36 cellular contexts compared by ENCODE assay signal in genomic region chr2:116095636-116096035, GRCh38.
"Had no signal": no experiment of that assay in that cellular context is flagged by ENCODE, and none has a peak within 500 bp of the region (broad histone marks: within the 10 kb centered on the region; RNA-seq: fewer than 3 reads in every experiment).

No MANE protein-coding gene starts in this region.

- ATAC-seq: activated CD8-positive, alpha-beta T cell treated with anti-CD3 and anti-CD28 coated beads for 36 hours; activated naive CD4-positive, alpha-beta T cell treated with anti-CD3 and anti-CD28 coated beads, Interleukin-2, amount 50 U/mL, for 72 hours; activated T-cell treated with anti-CD3 and anti-CD28 coated beads, Interleukin-2, amount 50 U/mL, for 4 hours; activated T-cell treated with anti-CD3 and anti-CD28 coated beads, Interleukin-2, amount 50 U/mL, for 72 hours; activated T-helper 17 cell treated with anti-CD3 and anti-CD28 coated beads, Interleukin-2, amount 50 U/mL, for 72 hours; body of pancreas had no signal

- H3K27ac Mint-ChIP-seq: activated B cell treated with CpG ODN at 0.5 μM for 24 hours; activated CD4-positive, alpha-beta memory T cell treated with anti-CD3 and anti-CD28 coated beads for 36 hours; activated CD4-positive, alpha-beta T cell treated with anti-CD3 and anti-CD28 coated beads, Interleukin-2, amount 10 ng/mL, durations not matched to agents 24 days and 14 days; activated CD8-positive, alpha-beta T cell treated with anti-CD3 and anti-CD28 coated beads for 36 hours; activated naive CD4-positive, alpha-beta T cell treated with anti-CD3 and anti-CD28 coated beads for 36 hours; activated naive CD4-positive, alpha-beta T cell treated with anti-CD3 and anti-CD28 coated beads, Interleukin-2, amount 50 U/mL, for 72 hours; activated naive CD8-positive, alpha-beta T cell treated with anti-CD3 and anti-CD28 coated beads for 36 hours; activated T-cell treated with anti-CD3 and anti-CD28 coated beads, Interleukin-2, amount 50 U/mL, for 72 hours; activated T-helper 1 cell treated with anti-CD3 and anti-CD28 coated beads, Interleukin-12 subunit alpha, Interleukin-12 subunit beta, Interleukin-2, Interleukin-4 antibody, amounts not matched to agents 30 ng/mL and 10 ng/mL and 1 ng/mL, durations not matched to agents 14 hours and 24 hours and 36 hours; activated T-helper 17 cell treated with anti-CD3 and anti-CD28 coated beads, Interleukin-2, amount 50 U/mL, for 72 hours; T-helper 1 cell treated with Interleukin-12 subunit alpha and Interleukin-12 subunit beta and Interleukin-4 antibody, amounts not matched to agents 30 μg/mL and 1 μg/mL, for 36 hours; T-helper 2 cell treated with Interferon-gamma antibody and Interleukin-4, amounts not matched to agents 5 μg/mL and 100 μg/mL, for 36 hours had no signal

- H3K4me1 Mint-ChIP-seq: activated B cell treated with CpG ODN at 0.5 μM for 24 hours; activated CD4-positive, alpha-beta T cell treated with anti-CD3 and anti-CD28 coated beads, Interleukin-2, amount 10 ng/mL, durations not matched to agents 24 days and 14 days; activated naive CD8-positive, alpha-beta T cell treated with anti-CD3 and anti-CD28 coated beads for 36 hours; activated T-helper 17 cell treated with anti-CD3 and anti-CD28 coated beads, Interleukin-2, amount 50 U/mL, for 72 hours had no signal

- H3K4me3 Mint-ChIP-seq: activated B cell treated with CpG ODN at 0.5 μM for 24 hours; activated CD4-positive, alpha-beta memory T cell treated with anti-CD3 and anti-CD28 coated beads for 36 hours; activated CD4-positive, alpha-beta T cell treated with anti-CD3 and anti-CD28 coated beads, Interleukin-2, amount 10 ng/mL, durations not matched to agents 24 days and 14 days; activated CD8-positive, alpha-beta T cell treated with anti-CD3 and anti-CD28 coated beads for 36 hours; activated naive CD4-positive, alpha-beta T cell treated with anti-CD3 and anti-CD28 coated beads for 36 hours; activated naive CD8-positive, alpha-beta T cell treated with anti-CD3 and anti-CD28 coated beads for 36 hours; activated T-cell treated with anti-CD3 and anti-CD28 coated beads, Interleukin-2, amount 50 U/mL, for 4 hours; activated T-cell treated with anti-CD3 and anti-CD28 coated beads, Interleukin-2, amount 50 U/mL, for 72 hours; activated T-helper 1 cell treated with anti-CD3 and anti-CD28 coated beads, Interleukin-12 subunit alpha, Interleukin-12 subunit beta, Interleukin-2, Interleukin-4 antibody, amounts not matched to agents 30 ng/mL and 10 ng/mL and 1 ng/mL, durations not matched to agents 14 hours and 24 hours and 36 hours; activated T-helper 17 cell treated with anti-CD3 and anti-CD28 coated beads, Interleukin-2, amount 50 U/mL, for 72 hours; T-helper 1 cell treated with Interleukin-12 subunit alpha and Interleukin-12 subunit beta and Interleukin-4 antibody, amounts not matched to agents 30 μg/mL and 1 μg/mL, for 36 hours; T-helper 2 cell treated with Interferon-gamma antibody and Interleukin-4, amounts not matched to agents 5 μg/mL and 100 μg/mL, for 36 hours had no signal

- FAIRE-seq: astrocyte, TTC549 had no signal

- H3K27me3 Mint-ChIP-seq: activated B cell treated with CpG ODN at 0.5 μM for 24 hours; activated CD4-positive, alpha-beta memory T cell treated with anti-CD3 and anti-CD28 coated beads for 36 hours; activated CD4-positive, alpha-beta T cell treated with anti-CD3 and anti-CD28 coated beads, Interleukin-2, amount 10 ng/mL, durations not matched to agents 24 days and 14 days; activated CD8-positive, alpha-beta T cell treated with anti-CD3 and anti-CD28 coated beads for 36 hours; activated naive CD8-positive, alpha-beta T cell treated with anti-CD3 and anti-CD28 coated beads for 36 hours; activated T-helper 17 cell treated with anti-CD3 and anti-CD28 coated beads, Interleukin-2, amount 50 U/mL, for 72 hours had no signal

- H3K4me1 ChIP-seq: adrenal gland, body of pancreas, breast epithelium had no signal

- H3K27me3 ChIP-seq: adrenal gland, body of pancreas, brain microvascular endothelial cell, breast epithelium had no signal

- H3K4me3 ChIP-seq: adrenal gland, body of pancreas, breast epithelium had no signal

- H3K9me3 ChIP-seq: adrenal gland, body of pancreas had no signal

- H3K36me3 ChIP-seq: adrenal gland, brain microvascular endothelial cell, breast epithelium had no signal

- H3K27ac ChIP-seq: adrenal gland, body of pancreas, brain microvascular endothelial cell, breast epithelium, VCaP had no signal

- H3K36me3 Mint-ChIP-seq: activated CD4-positive, alpha-beta memory T cell treated with anti-CD3 and anti-CD28 coated beads for 36 hours; activated naive CD4-positive, alpha-beta T cell treated with anti-CD3 and anti-CD28 coated beads, Interleukin-2, amount 50 U/mL, for 72 hours; activated naive CD8-positive, alpha-beta T cell treated with anti-CD3 and anti-CD28 coated beads for 36 hours had no signal

- DNase-seq: activated B cell treated with CpG ODN at 0.5 μM for 24 hours; activated CD4-positive, alpha-beta memory T cell treated with anti-CD3 and anti-CD28 coated beads for 36 hours; activated CD4-positive, alpha-beta T cell treated with anti-CD3 and anti-CD28 coated beads for 4 hours; activated CD4-positive, alpha-beta T cell treated with anti-CD3 and anti-CD28 coated beads, Interleukin-2, amount 10 ng/mL, durations not matched to agents 24 days and 14 days; activated CD4-positive, alpha-beta T cell treated with anti-CD3 and anti-CD28 coated beads, Interleukin-2, amount 50 U/mL, for 1 hour; activated CD4-positive, alpha-beta T cell treated with anti-CD3 and anti-CD28 coated beads, Interleukin-2, amount 50 U/mL, for 4 hours; activated CD4-positive, CD25-positive, alpha-beta regulatory T cell treated with anti-CD3 and anti-CD28 coated beads, Interleukin-2, amount 50 U/mL, for 72 hours; activated CD8-positive, alpha-beta memory T cell treated with anti-CD3 and anti-CD28 coated beads, Interleukin-2, amount 50 U/mL, for 4 hours; activated CD8-positive, alpha-beta T cell treated with anti-CD3 and anti-CD28 coated beads for 36 hours; activated effector memory CD4-positive, alpha-beta T cell treated with anti-CD3 and anti-CD28 coated beads, Interleukin-2, amount 50 U/mL, for 16 hours; activated gamma-delta T cell treated with Interleukin-2 at 50 U/mL for 16 hours; activated naive CD4-positive, alpha-beta T cell; activated naive CD4-positive, alpha-beta T cell treated with anti-CD3 and anti-CD28 coated beads for 36 hours; activated naive CD4-positive, alpha-beta T cell treated with anti-CD3 and anti-CD28 coated beads, Interleukin-2, amount 50 U/mL, for 16 hours; activated naive CD8-positive, alpha-beta T cell treated with anti-CD3 and anti-CD28 coated beads for 36 hours; activated T-cell treated with anti-CD3 and anti-CD28 coated beads for 4 hours; activated T-cell treated with anti-CD3 and anti-CD28 coated beads, Interleukin-2, amount 50 U/mL, for 1 hour; activated T-cell treated with anti-CD3 and anti-CD28 coated beads, Interleukin-2, amount 50 U/mL, for 4 hours; activated T-cell treated with anti-CD3 and anti-CD28 coated beads, Interleukin-2, amount 50 U/mL, for 72 hours; adrenal gland; amniotic stem cell; aorta; body of pancreas; brain microvascular endothelial cell; central memory CD4-positive, alpha-beta T cell; T-helper 2 cell; T-helper 9 cell had no signal
